Comparison of ENCODE assay signal across 6 cellular contexts in the genomic region with DNA sequence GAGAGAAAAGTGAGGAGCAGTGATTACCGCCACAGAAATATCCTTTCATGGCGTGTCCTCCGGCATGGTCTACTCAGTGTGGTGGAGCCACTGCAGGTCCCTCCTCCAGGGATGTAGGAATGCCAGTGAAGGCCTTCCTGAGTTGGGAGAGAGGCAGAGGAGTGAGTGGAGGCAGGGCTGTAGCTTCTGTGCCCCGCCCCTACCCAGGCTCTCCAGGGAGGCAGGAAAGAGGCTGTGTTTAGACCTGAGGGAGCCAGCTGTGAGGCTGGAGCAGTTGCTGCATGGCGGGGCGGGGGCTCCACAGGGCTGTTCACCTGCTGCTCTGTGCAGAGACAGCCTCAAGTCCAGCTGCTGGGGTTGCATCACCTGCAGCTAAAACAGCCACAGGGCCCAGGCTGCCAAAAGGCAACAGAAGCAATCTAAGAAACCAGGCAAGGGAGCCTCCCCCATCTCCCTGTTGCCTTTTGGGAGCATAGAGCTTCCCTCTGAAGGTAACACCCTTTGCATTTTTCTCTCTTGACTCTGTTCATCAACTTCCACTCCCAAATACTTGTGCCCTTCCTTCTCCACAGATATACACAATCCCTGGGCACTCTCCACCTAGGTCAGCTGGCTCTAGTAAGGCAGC. TPM values are rescaled to one million over a fixed set of nuclear protein-coding genes. Genes with fewer than 3 reads are reported as not detected.
DNase-seq lines count a peak whose midpoint lies in the region; ATAC-seq and TF ChIP-seq lines count a peak whose summit lies in the region.

No MANE protein-coding gene starts in this region.

- H3K4me1 ChIP-seq in BE2C = peaks cover 15% of the 10 kb centered on the region

- H3K27me3 ChIP-seq in BE2C = no peaks in the 10 kb centered on the region

- ATAC-seq in esophagus mucosa = peak; percentile 24
- no peak for ATAC-seq in HG03521 (IDR thresholded peaks at IDR 0.05; ENCODE audit: unreplicated experiment)
- ATAC-seq in GM18520 (IDR thresholded peaks at IDR 0.05; ENCODE audit: unreplicated experiment) = no peak

- H3K4me3 ChIP-seq in BE2C (ENCODE audit: low read depth, low read length) = no peak overlapping the region

- H3K36me3 ChIP-seq in BE2C = no peaks in the 10 kb centered on the region

- H3K9me3 ChIP-seq in BE2C = no peaks in the 10 kb centered on the region

- DNase-seq in BE2C = peak; percentile 36
- DNase-seq in NCI-H1417 (lab: John Stamatoyannopoulos, UW) = peak; percentile 85 to 98 (median 93)
- no peak for DNase-seq in NOMO-1 (lab: John Stamatoyannopoulos, UW; ENCODE audit: unreplicated experiment in 2 of 2)

- no peak for TF ChIP-seq CTCF in BE2C (IDR thresholded peaks at IDR 0.05; ENCODE audit: low read depth, low read length)

RNA-seq across cellular contexts. Expression of a gene that starts 0.8 kb away (rescaled TPM):
- polyA plus RNA-seq in BE2C (2012; ENCODE audit: insufficient read depth, insufficient read length, low read depth) = 1.2 TPM
- total RNA-seq in esophagus mucosa = 0.40 TPM

RNA-seq across cellular contexts. Expression of a gene that starts 6.7 kb away (rescaled TPM):
- 174 TPM for polyA plus RNA-seq in BE2C (2012; ENCODE audit: insufficient read depth, insufficient read length, low read depth)
- 49.8 TPM for total RNA-seq in esophagus mucosa

RNA-seq across cellular contexts. Expression of a gene that starts 25.4 kb away (rescaled TPM):
- 11.1 TPM for polyA plus RNA-seq in BE2C (2012; ENCODE audit: insufficient read depth, insufficient read length, low read depth)
- total RNA-seq in esophagus mucosa = 33.4 TPM

RNA-seq across cellular contexts. Expression of a gene that starts 27.0 kb away (rescaled TPM):
- 19.6 TPM for polyA plus RNA-seq in BE2C (2012; ENCODE audit: insufficient read depth, insufficient read length, low read depth)
- 14.3 TPM for total RNA-seq in esophagus mucosa

RNA-seq across cellular contexts. Expression of a gene that starts 55.1 kb away (rescaled TPM):
- polyA plus RNA-seq in BE2C (2012; ENCODE audit: insufficient read depth, insufficient read length, low read depth) = 0.26 TPM
- 55.8 TPM for total RNA-seq in esophagus mucosa

Comparison
In these comparisons a context has a peak if more than half of its experiments do, and no peak if none do; other contexts are left out.
1. DNase-seq: peak in BE2C (single experiment) and NCI-H1417 (3 of 3); none in NOMO-1 (0 of 2).